ENCODE assay signal across 19 cellular contexts in the genomic region with DNA sequence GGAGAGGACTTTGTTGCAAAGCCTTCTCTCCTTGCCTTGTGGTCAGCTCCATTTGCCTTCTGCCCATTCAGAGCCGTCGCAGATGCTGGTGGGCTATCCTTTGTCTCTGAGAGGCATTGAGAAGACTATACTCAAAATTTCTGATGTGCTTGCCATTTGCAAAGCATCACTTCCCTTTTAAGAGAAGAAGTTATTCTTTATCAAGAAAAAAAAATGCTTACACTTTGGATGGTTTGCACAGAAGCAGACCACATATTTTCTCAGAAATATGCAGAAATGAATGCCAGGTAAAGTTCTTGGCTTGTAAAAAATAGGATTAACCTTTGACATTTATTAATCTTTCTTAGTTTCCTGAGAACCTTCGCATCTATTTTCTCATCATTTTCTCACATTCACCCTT.
"Had no signal": no experiment of that assay in that cellular context is flagged by ENCODE, and none has a peak within 500 bp of the region (broad histone marks: within the 10 kb centered on the region; RNA-seq: fewer than 3 reads in every experiment).

No MANE protein-coding gene starts in this region.

- DNase-seq: dermis blood vessel endothelial cell; esophagus squamous epithelium; kidney; left cardiac atrium; left ventricle myocardium inferior; mesenchymal stem cell; midbrain; naive B cell; occipital lobe; retina; right lobe of liver; stimulated activated CD4-positive, alpha-beta T cell treated with anti-CD3 and anti-CD28 coated beads, Interleukin-2, amount 100 ng/mL, for 24 hours; stimulated activated CD4-positive, alpha-beta T cell treated with anti-CD3 and anti-CD28 coated beads, Interleukin-4, amount 100 ng/mL, for 4 hours; stimulated activated naive CD4-positive, alpha-beta T cell; trophoblast cell had no signal

- H3K27ac ChIP-seq: esophagus squamous epithelium, left ventricle myocardium inferior, parathyroid adenoma, prostate gland, right lobe of liver had no signal

- H3K79me2 ChIP-seq: parathyroid adenoma had no signal

- H3K36me3 ChIP-seq: esophagus squamous epithelium, left ventricle myocardium inferior, prostate gland, right lobe of liver had no signal

- H3K9ac ChIP-seq: parathyroid adenoma had no signal

- H3K27me3 ChIP-seq: esophagus squamous epithelium, right lobe of liver had no signal

- H3K9me3 ChIP-seq: esophagus squamous epithelium, prostate gland, right lobe of liver had no signal

- H2AFZ ChIP-seq: parathyroid adenoma had no signal

- H3K4me3 ChIP-seq: esophagus squamous epithelium, left ventricle myocardium inferior, lung, prostate gland, right lobe of liver, skin epidermis had no signal

- H3K4me1 ChIP-seq: parathyroid adenoma, prostate gland, right lobe of liver had no signal
